Comparison of ENCODE assay signal across 2 cellular contexts in the genomic region with DNA sequence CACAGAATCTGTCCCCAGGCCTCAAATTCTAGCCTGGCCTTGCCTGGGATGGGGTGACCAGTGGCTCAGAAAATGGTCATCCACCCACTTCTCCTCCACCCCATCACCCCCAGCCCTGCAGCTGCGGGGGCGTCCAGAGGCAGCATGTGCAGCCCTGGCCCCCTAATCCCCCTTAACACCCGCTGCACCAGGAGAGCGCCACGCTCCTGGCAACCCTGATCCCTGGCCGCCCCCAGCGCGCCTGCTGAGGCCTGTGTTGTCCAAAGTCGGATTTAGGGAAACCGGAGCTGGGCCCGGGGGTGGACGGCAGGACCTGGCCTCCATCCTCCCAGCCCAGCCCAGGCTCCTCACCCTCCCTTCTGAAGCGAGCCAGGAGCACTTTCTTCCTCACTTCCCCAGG.
TF ChIP-seq lines count a peak whose summit lies in the region.

No MANE protein-coding gene starts in this region.

TF ChIP-seq in HEK293, 187 proteins besides CTCF, POLR2A, EP300 and RAD21 (continued from another document):
- TF ChIP-seq, protein P1, sequence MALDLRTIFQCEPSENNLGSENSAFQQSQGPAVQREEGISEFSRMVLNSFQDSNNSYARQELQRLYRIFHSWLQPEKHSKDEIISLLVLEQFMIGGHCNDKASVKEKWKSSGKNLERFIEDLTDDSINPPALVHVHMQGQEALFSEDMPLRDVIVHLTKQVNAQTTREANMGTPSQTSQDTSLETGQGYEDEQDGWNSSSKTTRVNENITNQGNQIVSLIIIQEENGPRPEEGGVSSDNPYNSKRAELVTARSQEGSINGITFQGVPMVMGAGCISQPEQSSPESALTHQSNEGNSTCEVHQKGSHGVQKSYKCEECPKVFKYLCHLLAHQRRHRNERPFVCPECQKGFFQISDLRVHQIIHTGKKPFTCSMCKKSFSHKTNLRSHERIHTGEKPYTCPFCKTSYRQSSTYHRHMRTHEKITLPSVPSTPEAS (tag by site-specific recombination; IDR thresholded peaks at IDR 0.05): no peak
- TF ChIP-seq HOXD13 (CRISPR knock-in tag; IDR thresholded peaks at IDR 0.05; ENCODE audit: borderline replicate concordance): no peak
- no peak for TF ChIP-seq ZNF530 (tag by site-specific recombination; IDR thresholded peaks at IDR 0.05; ENCODE audit: low read depth)
- no peak for TF ChIP-seq FEZF1 (tag by site-specific recombination; IDR thresholded peaks at IDR 0.05)
- peak; percentile 44 for TF ChIP-seq ZFHX2 (tag by site-specific recombination; conservative IDR thresholded peaks at IDR 0.05)
- TF ChIP-seq SP3 (tag by site-specific recombination; IDR thresholded peaks at IDR 0.05): no peak
- TF ChIP-seq, protein P2, sequence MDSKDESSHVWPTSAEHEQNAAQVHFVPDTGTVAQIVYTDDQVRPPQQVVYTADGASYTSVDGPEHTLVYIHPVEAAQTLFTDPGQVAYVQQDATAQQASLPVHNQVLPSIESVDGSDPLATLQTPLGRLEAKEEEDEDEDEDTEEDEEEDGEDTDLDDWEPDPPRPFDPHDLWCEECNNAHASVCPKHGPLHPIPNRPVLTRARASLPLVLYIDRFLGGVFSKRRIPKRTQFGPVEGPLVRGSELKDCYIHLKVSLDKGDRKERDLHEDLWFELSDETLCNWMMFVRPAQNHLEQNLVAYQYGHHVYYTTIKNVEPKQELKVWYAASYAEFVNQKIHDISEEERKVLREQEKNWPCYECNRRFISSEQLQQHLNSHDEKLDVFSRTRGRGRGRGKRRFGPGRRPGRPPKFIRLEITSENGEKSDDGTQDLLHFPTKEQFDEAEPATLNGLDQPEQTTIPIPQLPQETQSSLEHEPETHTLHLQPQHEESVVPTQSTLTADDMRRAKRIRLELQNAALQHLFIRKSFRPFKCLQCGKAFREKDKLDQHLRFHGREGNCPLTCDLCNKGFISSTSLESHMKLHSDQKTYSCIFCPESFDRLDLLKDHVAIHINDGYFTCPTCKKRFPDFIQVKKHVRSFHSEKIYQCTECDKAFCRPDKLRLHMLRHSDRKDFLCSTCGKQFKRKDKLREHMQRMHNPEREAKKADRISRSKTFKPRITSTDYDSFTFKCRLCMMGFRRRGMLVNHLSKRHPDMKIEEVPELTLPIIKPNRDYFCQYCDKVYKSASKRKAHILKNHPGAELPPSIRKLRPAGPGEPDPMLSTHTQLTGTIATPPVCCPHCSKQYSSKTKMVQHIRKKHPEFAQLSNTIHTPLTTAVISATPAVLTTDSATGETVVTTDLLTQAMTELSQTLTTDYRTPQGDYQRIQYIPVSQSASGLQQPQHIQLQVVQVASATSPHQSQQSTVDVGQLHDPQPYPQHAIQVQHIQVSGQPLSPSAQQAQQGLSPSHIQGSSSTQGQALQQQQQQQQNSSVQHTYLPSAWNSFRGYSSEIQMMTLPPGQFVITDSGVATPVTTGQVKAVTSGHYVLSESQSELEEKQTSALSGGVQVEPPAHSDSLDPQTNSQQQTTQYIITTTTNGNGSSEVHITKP (tag by site-specific recombination; IDR thresholded peaks at IDR 0.05): no peak
- TF ChIP-seq EGR2 (tag by site-specific recombination; IDR thresholded peaks at IDR 0.05; ENCODE audit: low read depth): peak; percentile 54
- TF ChIP-seq ZNF221 (tag by site-specific recombination; IDR thresholded peaks at IDR 0.05; ENCODE audit: borderline replicate concordance): no peak
- no peak for TF ChIP-seq TCF7L2 (IDR thresholded peaks at IDR 0.05; ENCODE audit: borderline replicate concordance, low read depth, low read length)
- TF ChIP-seq, protein P3, sequence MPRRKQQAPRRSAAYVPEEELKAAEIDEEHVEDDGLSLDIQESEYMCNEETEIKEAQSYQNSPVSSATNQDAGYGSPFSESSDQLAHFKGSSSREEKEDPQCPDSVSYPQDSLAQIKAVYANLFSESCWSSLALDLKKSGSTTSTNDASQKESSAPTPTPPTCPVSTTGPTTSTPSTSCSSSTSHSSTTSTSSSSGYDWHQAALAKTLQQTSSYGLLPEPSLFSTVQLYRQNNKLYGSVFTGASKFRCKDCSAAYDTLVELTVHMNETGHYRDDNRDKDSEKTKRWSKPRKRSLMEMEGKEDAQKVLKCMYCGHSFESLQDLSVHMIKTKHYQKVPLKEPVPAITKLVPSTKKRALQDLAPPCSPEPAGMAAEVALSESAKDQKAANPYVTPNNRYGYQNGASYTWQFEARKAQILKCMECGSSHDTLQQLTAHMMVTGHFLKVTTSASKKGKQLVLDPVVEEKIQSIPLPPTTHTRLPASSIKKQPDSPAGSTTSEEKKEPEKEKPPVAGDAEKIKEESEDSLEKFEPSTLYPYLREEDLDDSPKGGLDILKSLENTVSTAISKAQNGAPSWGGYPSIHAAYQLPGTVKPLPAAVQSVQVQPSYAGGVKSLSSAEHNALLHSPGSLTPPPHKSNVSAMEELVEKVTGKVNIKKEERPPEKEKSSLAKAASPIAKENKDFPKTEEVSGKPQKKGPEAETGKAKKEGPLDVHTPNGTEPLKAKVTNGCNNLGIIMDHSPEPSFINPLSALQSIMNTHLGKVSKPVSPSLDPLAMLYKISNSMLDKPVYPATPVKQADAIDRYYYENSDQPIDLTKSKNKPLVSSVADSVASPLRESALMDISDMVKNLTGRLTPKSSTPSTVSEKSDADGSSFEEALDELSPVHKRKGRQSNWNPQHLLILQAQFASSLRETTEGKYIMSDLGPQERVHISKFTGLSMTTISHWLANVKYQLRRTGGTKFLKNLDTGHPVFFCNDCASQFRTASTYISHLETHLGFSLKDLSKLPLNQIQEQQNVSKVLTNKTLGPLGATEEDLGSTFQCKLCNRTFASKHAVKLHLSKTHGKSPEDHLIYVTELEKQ (tag by site-specific recombination; IDR thresholded peaks at IDR 0.05; ENCODE audit: borderline replicate concordance): no peak
- TF ChIP-seq ZNF629 (tag by site-specific recombination; IDR thresholded peaks at IDR 0.05): no peak
- TF ChIP-seq, protein P4, sequence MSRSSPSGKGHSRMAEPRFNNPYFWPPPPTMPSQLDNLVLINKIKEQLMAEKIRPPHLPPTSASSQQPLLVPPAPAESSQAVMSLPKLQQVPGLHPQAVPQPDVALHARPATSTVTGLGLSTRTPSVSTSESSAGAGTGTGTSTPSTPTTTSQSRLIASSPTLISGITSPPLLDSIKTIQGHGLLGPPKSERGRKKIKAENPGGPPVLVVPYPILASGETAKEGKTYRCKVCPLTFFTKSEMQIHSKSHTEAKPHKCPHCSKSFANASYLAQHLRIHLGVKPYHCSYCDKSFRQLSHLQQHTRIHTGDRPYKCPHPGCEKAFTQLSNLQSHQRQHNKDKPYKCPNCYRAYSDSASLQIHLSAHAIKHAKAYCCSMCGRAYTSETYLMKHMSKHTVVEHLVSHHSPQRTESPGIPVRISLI (tag by site-specific recombination; IDR thresholded peaks at IDR 0.05): no peak

TF ChIP-seq in IMR-90, 13 proteins besides CTCF, POLR2A, EP300 and RAD21 (continued from another document):
- TF ChIP-seq MAFK (IDR thresholded peaks at IDR 0.05; ENCODE audit: low read depth, low read length) (no peak), FOS (IDR thresholded peaks at IDR 0.05; ENCODE audit: low read depth, low read length) (no peak), SMC3 (IDR thresholded peaks at IDR 0.05; ENCODE audit: low read depth, low read length) (no peak), NFE2L2 (IDR thresholded peaks at IDR 0.05; ENCODE audit: low read depth, low read length) (no peak), CEBPB (IDR thresholded peaks at IDR 0.05; ENCODE audit: low read depth, low read length) (no peak), MAZ (IDR thresholded peaks at IDR 0.05; ENCODE audit: borderline replicate concordance, low read depth, low read length) (no peak), BHLHE40 (IDR thresholded peaks at IDR 0.05; ENCODE audit: low read depth, low read length) (no peak), MXI1 (IDR thresholded peaks at IDR 0.05; ENCODE audit: borderline replicate concordance, low read depth, low read length) (no peak), RCOR1 (IDR thresholded peaks at IDR 0.05; ENCODE audit: insufficient replicate concordance, low read length) (no peak), RFX5 (IDR thresholded peaks at IDR 0.05; ENCODE audit: low read depth, low read length) (no peak)
- TF ChIP-seq, protein P5, sequence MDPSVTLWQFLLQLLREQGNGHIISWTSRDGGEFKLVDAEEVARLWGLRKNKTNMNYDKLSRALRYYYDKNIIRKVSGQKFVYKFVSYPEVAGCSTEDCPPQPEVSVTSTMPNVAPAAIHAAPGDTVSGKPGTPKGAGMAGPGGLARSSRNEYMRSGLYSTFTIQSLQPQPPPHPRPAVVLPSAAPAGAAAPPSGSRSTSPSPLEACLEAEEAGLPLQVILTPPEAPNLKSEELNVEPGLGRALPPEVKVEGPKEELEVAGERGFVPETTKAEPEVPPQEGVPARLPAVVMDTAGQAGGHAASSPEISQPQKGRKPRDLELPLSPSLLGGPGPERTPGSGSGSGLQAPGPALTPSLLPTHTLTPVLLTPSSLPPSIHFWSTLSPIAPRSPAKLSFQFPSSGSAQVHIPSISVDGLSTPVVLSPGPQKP (IDR thresholded peaks at IDR 0.05; ENCODE audit: borderline replicate concordance, low read depth, low read length): no peak
- TF ChIP-seq, protein P6, sequence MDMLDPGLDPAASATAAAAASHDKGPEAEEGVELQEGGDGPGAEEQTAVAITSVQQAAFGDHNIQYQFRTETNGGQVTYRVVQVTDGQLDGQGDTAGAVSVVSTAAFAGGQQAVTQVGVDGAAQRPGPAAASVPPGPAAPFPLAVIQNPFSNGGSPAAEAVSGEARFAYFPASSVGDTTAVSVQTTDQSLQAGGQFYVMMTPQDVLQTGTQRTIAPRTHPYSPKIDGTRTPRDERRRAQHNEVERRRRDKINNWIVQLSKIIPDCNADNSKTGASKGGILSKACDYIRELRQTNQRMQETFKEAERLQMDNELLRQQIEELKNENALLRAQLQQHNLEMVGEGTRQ (IDR thresholded peaks at IDR 0.05; ENCODE audit: low read depth, low read length): no peak
